In genomic region chr2:156695020-156695419, GRCh38 we compare ENCODE assay signal across 21 cellular contexts.
DNase-seq lines count a peak whose midpoint lies in the region; ATAC-seq, FAIRE-seq and TF ChIP-seq lines count a peak whose summit lies in the region.
"Had no signal": no experiment of that assay in that cellular context is flagged by ENCODE, and none has a peak within 500 bp of the region (broad histone marks: within the 10 kb centered on the region; RNA-seq: fewer than 3 reads in every experiment).

No MANE protein-coding gene starts in this region.

- WGBS in small intestine, 3 donors: 53 to 74% (median 69%) methylated on average over 4 of the region's 4 CpGs

- H3K36me3 ChIP-seq in WERI-Rb-1 (no peaks in the 10 kb centered on the region), small intestine (ENCODE audit: control insufficient read depth in 2 of 2, insufficient read depth in 2 of 2, low read length in 2 of 2) (no peaks in the 10 kb centered on the region)
- H3K36me3 ChIP-seq: BE2C, MG63, SJCRH30 had no signal

- H3K27me3 ChIP-seq in WERI-Rb-1 (ENCODE audit: insufficient read depth, low read depth, severe bottlenecking) (no peaks in the 10 kb centered on the region), small intestine (ENCODE audit: control insufficient read depth in 2 of 2, insufficient read depth in 2 of 2, low read length in 2 of 2) (no peaks in the 10 kb centered on the region)
- H3K27me3 ChIP-seq: BE2C, MG63, SJCRH30 had no signal

- peaks cover 21% of the 10 kb centered on the region for H3K27me3 Mint-ChIP-seq in T-helper 17 cell

- TF ChIP-seq CTCF in WERI-Rb-1 (IDR thresholded peaks at IDR 0.05; ENCODE audit: low read depth, low read length): no peak

- DNase-seq in DMS153 (lab: John Stamatoyannopoulos, UW) (peak; percentile 41), DMS153 treated with DMSO at 0.1 percent for 48 hours (lab: John Stamatoyannopoulos, UW; ENCODE audit: unreplicated experiment) (no peak), NCI-H1694 treated with DMSO at 0.1 percent for 48 hours (lab: John Stamatoyannopoulos, UW) (peak; percentile 68), WERI-Rb-1 (peak; percentile 80), small intestine (peak; percentile 16), T-helper 17 cell (no peak), NCI-H1417 (lab: John Stamatoyannopoulos, UW) (no peak)
- DNase-seq: BE2C; Calu3; CD4-positive, alpha-beta T cell; EL; MG63; NCI-H1092; NCI-H187; NCI-H510A treated with DMSO at 0.1 percent for 48 hours; PC-9; SJCRH30 had no signal

- peaks cover 4% of the 10 kb centered on the region for H3K4me1 Mint-ChIP-seq in T-helper 17 cell

- no peak for FAIRE-seq in small intestine (lab: Jason Lieb, UNC)
- FAIRE-seq: GM19239, H54 had no signal

- ATAC-seq in GM21737 (IDR thresholded peaks at IDR 0.05; ENCODE audit: unreplicated experiment) (no peak), T-helper 17 cell (no peak)

- no peak overlapping the region for H3K27ac Mint-ChIP-seq in T-helper 17 cell
- H3K27ac Mint-ChIP-seq: CD4-positive, alpha-beta T cell had no signal

- H3K4me3 ChIP-seq in WERI-Rb-1 (ENCODE audit: low read depth, low read length) (no peak overlapping the region), small intestine (ENCODE audit: low read depth in 1 of 2, low read length in 2 of 2) (no peak overlapping the region)
- H3K4me3 ChIP-seq: MG63, PC-9, SJCRH30 had no signal

- H3K36me3 Mint-ChIP-seq in T-helper 17 cell (ENCODE audit: low read depth): no peaks in the 10 kb centered on the region

- H3K9me3 ChIP-seq in WERI-Rb-1 (ENCODE audit: severe bottlenecking) (no peaks in the 10 kb centered on the region), small intestine (ENCODE audit: control insufficient read depth, low read depth) (no peaks in the 10 kb centered on the region), T-helper 17 cell (ENCODE audit: control insufficient read depth, low read length, poor library complexity, severe bottlenecking) (no peaks in the 10 kb centered on the region)
- H3K9me3 ChIP-seq: BE2C, MG63, SJCRH30 had no signal

- H3K27ac ChIP-seq in WERI-Rb-1 (peak overlapping the region; percentile 61), small intestine (ENCODE audit: low read depth in 1 of 2, low read length in 1 of 2) (no peak overlapping the region)
- H3K27ac ChIP-seq: 22Rv1, PC-9, SJCRH30 had no signal

- H3K4me1 ChIP-seq in small intestine (ENCODE audit: control insufficient read depth in 2 of 2, insufficient read depth in 1 of 2, low read depth in 1 of 2, low read length in 1 of 2): no peaks in the 10 kb centered on the region
- H3K4me1 ChIP-seq: BE2C, SJCRH30 had no signal

- H3K4me3 Mint-ChIP-seq in T-helper 17 cell: no peak overlapping the region
- H3K4me3 Mint-ChIP-seq: CD4-positive, alpha-beta T cell had no signal

Comparison
In these comparisons a context has a peak if more than half of its experiments do, and no peak if none do; other contexts are left out.
1. DNase-seq: peak in DMS153 (single experiment), NCI-H1694 treated with DMSO at 0.1 percent for 48 hours (single experiment), WERI-Rb-1 (single experiment) and small intestine (single experiment); none in DMS153 treated with DMSO at 0.1 percent for 48 hours (single experiment), T-helper 17 cell (0 of 3) and NCI-H1417 (0 of 3).